In the genomic region with DNA sequence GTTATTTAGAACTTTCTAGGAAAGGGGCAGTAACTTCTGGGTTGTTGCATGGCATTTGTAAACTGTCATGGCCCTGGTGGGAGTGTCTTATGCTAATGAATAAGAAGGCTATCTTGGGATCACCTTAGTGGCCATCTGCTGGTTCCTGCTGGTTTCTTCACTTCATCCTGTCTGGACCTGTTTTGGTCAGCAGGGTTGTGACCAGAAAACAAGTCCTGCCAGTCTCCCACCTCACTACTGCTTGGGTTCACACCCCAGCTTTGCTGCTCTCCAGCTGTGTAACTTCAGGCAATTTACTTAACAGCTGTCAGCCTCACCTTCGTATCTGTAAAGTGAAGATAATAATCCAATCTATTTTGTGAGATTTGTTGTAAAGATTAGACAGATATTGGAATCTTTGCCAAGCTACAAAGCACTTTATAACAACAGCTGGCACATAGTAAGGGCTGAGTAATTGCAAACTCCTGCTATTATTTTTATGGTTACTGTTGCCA, we compare ENCODE assay signal across 8 cellular contexts.
DNase-seq lines count a peak whose midpoint lies in the region; ATAC-seq, FAIRE-seq and TF ChIP-seq lines count a peak whose summit lies in the region.
"Not testable (repeated sequence)": the region's sequence is repeated elsewhere in the genome, so short reads cannot be mapped to it uniquely, and the experiment has no call there.

No MANE protein-coding gene starts in this region.

- not testable (repeated sequence) for H3K9me2 ChIP-seq in GM23338 (ENCODE audit: insufficient read depth)

- H3K4me1 ChIP-seq in A673 (ENCODE audit: insufficient read depth, low read length, poor library complexity, severe bottlenecking); GM23338 (ENCODE audit: insufficient read depth); foreskin keratinocyte; pancreas: not testable (repeated sequence)

- DNase-seq in A673 (ENCODE audit: low spot score): peak; percentile 12
- peak; percentile 76 for DNase-seq in GM23338 (ENCODE audit: low spot score)
- DNase-seq in NCI-H146 treated with DMSO at 0.1 percent for 48 hours (lab: John Stamatoyannopoulos, UW; ENCODE audit: unreplicated experiment): peak; percentile 74
- DNase-seq in NCI-H748 (lab: John Stamatoyannopoulos, UW; ENCODE audit: unreplicated experiment): peak; percentile 53
- not testable (repeated sequence) for DNase-seq in RWPE1 (ENCODE audit: low spot score); pancreas
- peak; percentile 8 for DNase-seq in MCF 10A (ENCODE audit: unreplicated experiment)
- DNase-seq in foreskin keratinocyte: peak in 1 of 2 donors; percentile 39

- CTCF ChIA-PET in A673 (lab: Charles Lee); RWPE1 (lab: Yijun Ruan, JAX); MCF 10A (lab: Yijun Ruan, JAX): not testable (repeated sequence)

- peak overlapping the region; percentile 87 for H3K27ac Mint-ChIP-seq in GM23338
- H3K27ac Mint-ChIP-seq in MCF 10A (ENCODE audit: low read depth, unreplicated experiment): not testable (repeated sequence)

- not testable (repeated sequence) for BruUV-seq in A673 (replicated peaks; lab: Mats Ljungman, UMichigan); MCF 10A (replicated peaks; lab: Mats Ljungman, UMichigan)

- H3K36me3 Mint-ChIP-seq in GM23338 (ENCODE audit: low read depth); MCF 10A (ENCODE audit: insufficient read depth, unreplicated experiment): not testable (repeated sequence)

- not testable (repeated sequence) for H2AFZ ChIP-seq in GM23338

- not testable (repeated sequence) for H3K4me2 ChIP-seq in GM23338

- H3K4me3 Mint-ChIP-seq in GM23338; MCF 10A (ENCODE audit: unreplicated experiment): not testable (repeated sequence)

- H3K4me3 ChIP-seq in A673 (ENCODE audit: low read depth, low read length, poor library complexity, severe bottlenecking); GM23338; pancreas: not testable (repeated sequence)

- peaks cover 13% of the 10 kb centered on the region for H3K4me1 Mint-ChIP-seq in GM23338
- not testable (repeated sequence) for H3K4me1 Mint-ChIP-seq in MCF 10A (ENCODE audit: insufficient read depth, unreplicated experiment)

- ATAC-seq in GM23338 (peak; percentile 95), foreskin keratinocyte (peak; percentile 46), pancreas (peak in 3 of 4 donors; percentile 17 to 34 (median 27))

- POLR2A ChIA-PET in A673 (lab: Charles Lee; ENCODE audit: low non-redundant PET); RWPE1 (lab: Yijun Ruan, JAX; ENCODE audit: low non-redundant PET); MCF 10A (lab: Yijun Ruan, JAX): not testable (repeated sequence)

- not testable (repeated sequence) for H3F3A ChIP-seq in GM23338 (replicated peaks; ENCODE audit: low read depth)

- not testable (repeated sequence) for TF ChIP-seq CTCF in A673 (conservative IDR thresholded peaks at IDR 0.05; ENCODE audit: low read depth, low read length); GM23338 (conservative IDR thresholded peaks at IDR 0.05; ENCODE audit: low read depth in 2 of 2); RWPE1 (conservative IDR thresholded peaks at IDR 0.05; ENCODE audit: low read depth); MCF 10A (IDR thresholded peaks at IDR 0.05; ENCODE audit: unreplicated experiment); foreskin keratinocyte (conservative IDR thresholded peaks at IDR 0.05); pancreas (IDR thresholded peaks at IDR 0.05)

- H3K27me3 ChIP-seq in A673 (replicated peaks; ENCODE audit: insufficient read depth, low read depth, low read length, poor library complexity); GM23338 (ENCODE audit: insufficient read depth); foreskin keratinocyte; pancreas: not testable (repeated sequence)

- not testable (repeated sequence) for H3K9me3 Mint-ChIP-seq in GM23338; MCF 10A (ENCODE audit: unreplicated experiment)

- intact Hi-C loops in A673 (cut with micrococcal nuclease; ENCODE audit: unreplicated experiment); pancreas (cut with DNase I): not testable (repeated sequence)
- intact Hi-C loops in MCF 10A (cut with micrococcal nuclease): loop anchor here (10.0 kb wide), 1 partner anchor 126 kb away; no protein-coding TSS in a partner anchor

- FAIRE-seq in pancreas (lab: Jason Lieb, UNC): peak; percentile 66

- not testable (repeated sequence) for H3K9me3 ChIP-seq in A673 (ENCODE audit: low read depth, low read length, poor library complexity, severe bottlenecking); pancreas

- H3K36me3 ChIP-seq in A673 (ENCODE audit: insufficient read depth, low read length, poor library complexity, severe bottlenecking); GM23338 (ENCODE audit: insufficient read depth); pancreas: not testable (repeated sequence)

- not testable (repeated sequence) for H4K20me1 ChIP-seq in GM23338 (replicated peaks; ENCODE audit: insufficient read depth)

- H3K27me3 Mint-ChIP-seq in GM23338 (ENCODE audit: insufficient read depth, low read depth, poor library complexity); MCF 10A (ENCODE audit: insufficient read depth, unreplicated experiment): not testable (repeated sequence)

- WGBS in pancreas, 2 donors: 17 to 42% methylated on average over 1 of the region's 1 CpG

- H3K27ac ChIP-seq in A673 (ENCODE audit: low read depth, low read length, poor library complexity, severe bottlenecking); foreskin keratinocyte; pancreas: not testable (repeated sequence)
- peak overlapping the region; percentile 63; the same call in 1 of the 2 replicates for H3K27ac ChIP-seq in GM23338 (ENCODE audit: low read depth)
- H3K27ac ChIP-seq in RWPE1: peak overlapping the region; percentile 52

- not testable (repeated sequence) for H3K79me2 ChIP-seq in GM23338 (replicated peaks; ENCODE audit: insufficient read depth)

Comparison
In these comparisons a context has a peak if more than half of its experiments do, and no peak if none do; other contexts are left out.
1. ATAC-seq: peak in every context shown above with its lines; median percentile 95 in GM23338; 46 in foreskin keratinocyte; 27 in pancreas.